1 cellular context compared by ENCODE assay signal in the genomic region with DNA sequence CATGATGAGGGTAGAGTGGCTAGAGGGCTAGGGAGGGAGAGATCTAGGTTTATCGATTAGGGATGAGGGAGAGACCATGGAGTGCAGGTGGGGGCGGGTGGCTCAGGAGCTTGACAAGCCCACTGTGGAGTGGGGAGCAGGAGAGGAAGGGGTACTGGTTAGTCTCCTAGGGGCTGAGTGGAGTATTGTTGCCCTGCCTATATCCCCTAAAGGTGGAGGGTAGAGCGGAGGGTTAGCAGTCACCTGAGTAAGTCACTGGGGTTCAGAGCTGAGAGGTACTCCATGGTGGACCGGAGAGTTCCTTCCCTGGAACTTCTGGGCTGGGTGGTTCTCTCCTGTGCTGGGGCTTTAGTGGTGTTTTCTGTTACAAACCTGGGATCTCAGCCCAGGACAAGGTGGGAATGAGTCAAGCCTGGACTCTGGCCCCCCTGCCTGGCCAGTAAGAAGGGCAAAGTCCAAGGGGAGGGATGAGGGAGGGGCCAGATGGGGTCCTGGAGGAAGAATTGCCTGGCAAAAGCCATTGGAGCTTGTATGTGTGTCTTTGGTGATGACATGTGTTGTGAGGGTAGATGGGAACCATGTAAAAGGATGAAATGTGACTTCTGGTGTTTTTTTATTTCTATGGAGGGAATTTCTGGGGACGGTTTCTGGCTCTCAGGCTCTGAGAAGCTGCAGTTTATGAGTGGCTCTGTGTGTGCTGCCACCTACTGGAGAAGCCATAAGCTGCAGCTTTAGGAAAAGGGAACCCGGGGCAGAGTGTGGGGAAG.
A peak's percentile ranks its signal among the peaks of the same experiment; 100 is the strongest.
TF ChIP-seq lines count a peak whose summit lies in the region.

Gene CIDEB (minus strand): TSS at position 403 of the 767 bp plus-strand sequence. CDS start 119 bp downstream, at position 284.

TF ChIP-seq in HepG2, 621 proteins besides CTCF, POLR2A, EP300 and RAD21 (continued from another document and continues in another):
- TF ChIP-seq ZBTB39 (CRISPR knock-in tag; IDR thresholded peaks at IDR 0.05) = no peak
- no peak for TF ChIP-seq SRSF1 (optimal IDR thresholded peaks at IDR 0.05; ENCODE audit: low read depth, low read length)
- TF ChIP-seq ZNF563 (CRISPR knock-in tag; IDR thresholded peaks at IDR 0.05) = peak; percentile 94
- peak; percentile 78 for TF ChIP-seq ONECUT2 (CRISPR knock-in tag; IDR thresholded peaks at IDR 0.05)
- no peak for TF ChIP-seq NCOA5 (CRISPR knock-in tag; IDR thresholded peaks at IDR 0.05)
- TF ChIP-seq THAP11 (CRISPR knock-in tag; IDR thresholded peaks at IDR 0.05) = peak; percentile 85
- TF ChIP-seq ZNF850 (CRISPR knock-in tag; conservative IDR thresholded peaks at IDR 0.05) = no peak
- peak; percentile 93 for TF ChIP-seq ZNF546 (CRISPR knock-in tag; conservative IDR thresholded peaks at IDR 0.05)
- TF ChIP-seq, protein P1, sequence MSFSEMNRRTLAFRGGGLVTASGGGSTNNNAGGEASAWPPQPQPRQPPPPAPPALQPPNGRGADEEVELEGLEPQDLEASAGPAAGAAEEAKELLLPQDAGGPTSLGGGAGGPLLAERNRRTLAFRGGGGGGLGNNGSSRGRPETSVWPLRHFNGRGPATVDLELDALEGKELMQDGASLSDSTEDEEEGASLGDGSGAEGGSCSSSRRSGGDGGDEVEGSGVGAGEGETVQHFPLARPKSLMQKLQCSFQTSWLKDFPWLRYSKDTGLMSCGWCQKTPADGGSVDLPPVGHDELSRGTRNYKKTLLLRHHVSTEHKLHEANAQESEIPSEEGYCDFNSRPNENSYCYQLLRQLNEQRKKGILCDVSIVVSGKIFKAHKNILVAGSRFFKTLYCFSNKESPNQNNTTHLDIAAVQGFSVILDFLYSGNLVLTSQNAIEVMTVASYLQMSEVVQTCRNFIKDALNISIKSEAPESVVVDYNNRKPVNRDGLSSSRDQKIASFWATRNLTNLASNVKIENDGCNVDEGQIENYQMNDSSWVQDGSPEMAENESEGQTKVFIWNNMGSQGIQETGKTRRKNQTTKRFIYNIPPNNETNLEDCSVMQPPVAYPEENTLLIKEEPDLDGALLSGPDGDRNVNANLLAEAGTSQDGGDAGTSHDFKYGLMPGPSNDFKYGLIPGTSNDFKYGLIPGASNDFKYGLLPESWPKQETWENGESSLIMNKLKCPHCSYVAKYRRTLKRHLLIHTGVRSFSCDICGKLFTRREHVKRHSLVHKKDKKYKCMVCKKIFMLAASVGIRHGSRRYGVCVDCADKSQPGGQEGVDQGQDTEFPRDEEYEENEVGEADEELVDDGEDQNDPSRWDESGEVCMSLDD (CRISPR knock-in tag; IDR thresholded peaks at IDR 0.05; ENCODE audit: borderline replicate concordance) = no peak; the same call in 1 of the 2 replicates
- TF ChIP-seq, protein P2, sequence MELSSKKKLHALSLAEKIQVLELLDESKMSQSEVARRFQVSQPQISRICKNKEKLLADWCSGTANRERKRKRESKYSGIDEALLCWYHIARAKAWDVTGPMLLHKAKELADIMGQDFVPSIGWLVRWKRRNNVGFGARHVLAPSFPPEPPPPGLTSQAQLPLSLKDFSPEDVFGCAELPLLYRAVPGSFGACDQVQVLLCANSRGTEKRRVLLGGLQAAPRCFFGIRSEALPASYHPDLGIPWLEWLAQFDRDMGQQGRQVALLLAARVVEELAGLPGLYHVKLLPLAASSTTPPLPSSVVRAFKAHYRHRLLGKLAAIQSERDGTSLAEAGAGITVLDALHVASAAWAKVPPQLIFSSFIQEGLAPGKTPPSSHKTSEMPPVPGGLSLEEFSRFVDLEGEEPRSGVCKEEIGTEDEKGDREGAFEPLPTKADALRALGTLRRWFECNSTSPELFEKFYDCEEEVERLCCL (CRISPR knock-in tag; IDR thresholded peaks at IDR 0.05; ENCODE audit: borderline replicate concordance) = peak; percentile 41; the same call in 1 of the 2 replicates
- TF ChIP-seq CAMTA2 (CRISPR knock-in tag; IDR thresholded peaks at IDR 0.05; ENCODE audit: borderline replicate concordance) = peak; percentile 79; the same call in 1 of the 2 replicates
- no peak for TF ChIP-seq DBP (CRISPR knock-in tag; IDR thresholded peaks at IDR 0.05; ENCODE audit: not compliant biosample characterization)
- TF ChIP-seq PITX1 (CRISPR knock-in tag; IDR thresholded peaks at IDR 0.05) = peak; percentile 96
- TF ChIP-seq, protein P3, sequence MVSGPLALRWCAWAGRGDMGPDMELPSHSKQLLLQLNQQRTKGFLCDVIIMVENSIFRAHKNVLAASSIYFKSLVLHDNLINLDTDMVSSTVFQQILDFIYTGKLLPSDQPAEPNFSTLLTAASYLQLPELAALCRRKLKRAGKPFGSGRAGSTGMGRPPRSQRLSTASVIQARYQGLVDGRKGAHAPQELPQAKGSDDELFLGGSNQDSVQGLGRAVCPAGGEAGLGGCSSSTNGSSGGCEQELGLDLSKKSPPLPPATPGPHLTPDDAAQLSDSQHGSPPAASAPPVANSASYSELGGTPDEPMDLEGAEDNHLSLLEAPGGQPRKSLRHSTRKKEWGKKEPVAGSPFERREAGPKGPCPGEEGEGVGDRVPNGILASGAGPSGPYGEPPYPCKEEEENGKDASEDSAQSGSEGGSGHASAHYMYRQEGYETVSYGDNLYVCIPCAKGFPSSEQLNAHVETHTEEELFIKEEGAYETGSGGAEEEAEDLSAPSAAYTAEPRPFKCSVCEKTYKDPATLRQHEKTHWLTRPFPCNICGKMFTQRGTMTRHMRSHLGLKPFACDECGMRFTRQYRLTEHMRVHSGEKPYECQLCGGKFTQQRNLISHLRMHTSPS (CRISPR knock-in tag; IDR thresholded peaks at IDR 0.05; ENCODE audit: low read depth) = peak; percentile 54
- peak; percentile 43; the same call in 1 of the 2 replicates for TF ChIP-seq SIX4 (CRISPR knock-in tag; IDR thresholded peaks at IDR 0.05)
- TF ChIP-seq ZNF180 (CRISPR knock-in tag; IDR thresholded peaks at IDR 0.05; ENCODE audit: borderline replicate concordance, low read depth) = no peak
- TF ChIP-seq MEF2D (CRISPR knock-in tag; IDR thresholded peaks at IDR 0.05) = peak; percentile 97
- no peak for TF ChIP-seq ZNF496 (CRISPR knock-in tag; IDR thresholded peaks at IDR 0.05; ENCODE audit: insufficient replicate concordance)
- TF ChIP-seq ZNF263 (CRISPR knock-in tag; IDR thresholded peaks at IDR 0.05) = peak; percentile 99
- TF ChIP-seq, protein P4, sequence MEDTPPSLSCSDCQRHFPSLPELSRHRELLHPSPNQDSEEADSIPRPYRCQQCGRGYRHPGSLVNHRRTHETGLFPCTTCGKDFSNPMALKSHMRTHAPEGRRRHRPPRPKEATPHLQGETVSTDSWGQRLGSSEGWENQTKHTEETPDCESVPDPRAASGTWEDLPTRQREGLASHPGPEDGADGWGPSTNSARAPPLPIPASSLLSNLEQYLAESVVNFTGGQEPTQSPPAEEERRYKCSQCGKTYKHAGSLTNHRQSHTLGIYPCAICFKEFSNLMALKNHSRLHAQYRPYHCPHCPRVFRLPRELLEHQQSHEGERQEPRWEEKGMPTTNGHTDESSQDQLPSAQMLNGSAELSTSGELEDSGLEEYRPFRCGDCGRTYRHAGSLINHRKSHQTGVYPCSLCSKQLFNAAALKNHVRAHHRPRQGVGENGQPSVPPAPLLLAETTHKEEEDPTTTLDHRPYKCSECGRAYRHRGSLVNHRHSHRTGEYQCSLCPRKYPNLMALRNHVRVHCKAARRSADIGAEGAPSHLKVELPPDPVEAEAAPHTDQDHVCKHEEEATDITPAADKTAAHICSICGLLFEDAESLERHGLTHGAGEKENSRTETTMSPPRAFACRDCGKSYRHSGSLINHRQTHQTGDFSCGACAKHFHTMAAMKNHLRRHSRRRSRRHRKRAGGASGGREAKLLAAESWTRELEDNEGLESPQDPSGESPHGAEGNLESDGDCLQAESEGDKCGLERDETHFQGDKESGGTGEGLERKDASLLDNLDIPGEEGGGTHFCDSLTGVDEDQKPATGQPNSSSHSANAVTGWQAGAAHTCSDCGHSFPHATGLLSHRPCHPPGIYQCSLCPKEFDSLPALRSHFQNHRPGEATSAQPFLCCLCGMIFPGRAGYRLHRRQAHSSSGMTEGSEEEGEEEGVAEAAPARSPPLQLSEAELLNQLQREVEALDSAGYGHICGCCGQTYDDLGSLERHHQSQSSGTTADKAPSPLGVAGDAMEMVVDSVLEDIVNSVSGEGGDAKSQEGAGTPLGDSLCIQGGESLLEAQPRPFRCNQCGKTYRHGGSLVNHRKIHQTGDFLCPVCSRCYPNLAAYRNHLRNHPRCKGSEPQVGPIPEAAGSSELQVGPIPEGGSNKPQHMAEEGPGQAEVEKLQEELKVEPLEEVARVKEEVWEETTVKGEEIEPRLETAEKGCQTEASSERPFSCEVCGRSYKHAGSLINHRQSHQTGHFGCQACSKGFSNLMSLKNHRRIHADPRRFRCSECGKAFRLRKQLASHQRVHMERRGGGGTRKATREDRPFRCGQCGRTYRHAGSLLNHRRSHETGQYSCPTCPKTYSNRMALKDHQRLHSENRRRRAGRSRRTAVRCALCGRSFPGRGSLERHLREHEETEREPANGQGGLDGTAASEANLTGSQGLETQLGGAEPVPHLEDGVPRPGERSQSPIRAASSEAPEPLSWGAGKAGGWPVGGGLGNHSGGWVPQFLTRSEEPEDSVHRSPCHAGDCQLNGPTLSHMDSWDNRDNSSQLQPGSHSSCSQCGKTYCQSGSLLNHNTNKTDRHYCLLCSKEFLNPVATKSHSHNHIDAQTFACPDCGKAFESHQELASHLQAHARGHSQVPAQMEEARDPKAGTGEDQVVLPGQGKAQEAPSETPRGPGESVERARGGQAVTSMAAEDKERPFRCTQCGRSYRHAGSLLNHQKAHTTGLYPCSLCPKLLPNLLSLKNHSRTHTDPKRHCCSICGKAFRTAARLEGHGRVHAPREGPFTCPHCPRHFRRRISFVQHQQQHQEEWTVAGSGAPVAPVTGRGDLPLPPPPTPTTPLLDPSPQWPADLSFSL (CRISPR knock-in tag; IDR thresholded peaks at IDR 0.05) = no peak
- TF ChIP-seq NFE2 (CRISPR knock-in tag; IDR thresholded peaks at IDR 0.05) = no peak
- TF ChIP-seq, protein P5, sequence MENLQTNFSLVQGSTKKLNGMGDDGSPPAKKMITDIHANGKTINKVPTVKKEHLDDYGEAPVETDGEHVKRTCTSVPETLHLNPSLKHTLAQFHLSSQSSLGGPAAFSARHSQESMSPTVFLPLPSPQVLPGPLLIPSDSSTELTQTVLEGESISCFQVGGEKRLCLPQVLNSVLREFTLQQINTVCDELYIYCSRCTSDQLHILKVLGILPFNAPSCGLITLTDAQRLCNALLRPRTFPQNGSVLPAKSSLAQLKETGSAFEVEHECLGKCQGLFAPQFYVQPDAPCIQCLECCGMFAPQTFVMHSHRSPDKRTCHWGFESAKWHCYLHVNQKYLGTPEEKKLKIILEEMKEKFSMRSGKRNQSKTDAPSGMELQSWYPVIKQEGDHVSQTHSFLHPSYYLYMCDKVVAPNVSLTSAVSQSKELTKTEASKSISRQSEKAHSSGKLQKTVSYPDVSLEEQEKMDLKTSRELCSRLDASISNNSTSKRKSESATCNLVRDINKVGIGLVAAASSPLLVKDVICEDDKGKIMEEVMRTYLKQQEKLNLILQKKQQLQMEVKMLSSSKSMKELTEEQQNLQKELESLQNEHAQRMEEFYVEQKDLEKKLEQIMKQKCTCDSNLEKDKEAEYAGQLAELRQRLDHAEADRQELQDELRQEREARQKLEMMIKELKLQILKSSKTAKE (CRISPR knock-in tag; IDR thresholded peaks at IDR 0.05; ENCODE audit: borderline replicate concordance) = no peak
- TF ChIP-seq FUBP1 (CRISPR knock-in tag; IDR thresholded peaks at IDR 0.05; ENCODE audit: borderline replicate concordance) = peak; percentile 12; the same call in 1 of the 2 replicates
- peak; percentile 75; the same call in 1 of the 2 replicates for TF ChIP-seq ZNF749 (CRISPR knock-in tag; IDR thresholded peaks at IDR 0.05; ENCODE audit: borderline replicate concordance)
- peak; percentile 96 for TF ChIP-seq SALL1 (CRISPR knock-in tag; IDR thresholded peaks at IDR 0.05)
- TF ChIP-seq, protein P6, sequence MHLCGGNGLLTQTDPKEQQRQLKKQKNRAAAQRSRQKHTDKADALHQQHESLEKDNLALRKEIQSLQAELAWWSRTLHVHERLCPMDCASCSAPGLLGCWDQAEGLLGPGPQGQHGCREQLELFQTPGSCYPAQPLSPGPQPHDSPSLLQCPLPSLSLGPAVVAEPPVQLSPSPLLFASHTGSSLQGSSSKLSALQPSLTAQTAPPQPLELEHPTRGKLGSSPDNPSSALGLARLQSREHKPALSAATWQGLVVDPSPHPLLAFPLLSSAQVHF (CRISPR knock-in tag; IDR thresholded peaks at IDR 0.05) = no peak
- 0 out of 2 replicates have a peak, but pooled peaks have one; percentile 51 for TF ChIP-seq SMARCE1 (IDR thresholded peaks at IDR 0.05; ENCODE audit: borderline replicate concordance)
- no peak for TF ChIP-seq SP1 (IDR thresholded peaks at IDR 0.05)
- TF ChIP-seq SP1 (CRISPR knock-in tag; IDR thresholded peaks at IDR 0.05) = peak; percentile 85
